13 cellular contexts compared by ENCODE assay signal in genomic region chr17:19303367-19303776, GRCh38. TPM values are rescaled to one million over a fixed set of nuclear protein-coding genes. Genes with fewer than 3 reads are reported as not detected.
DNase-seq lines count a peak whose midpoint lies in the region; ATAC-seq, FAIRE-seq and TF ChIP-seq lines count a peak whose summit lies in the region.
"Had no signal": no experiment of that assay in that cellular context is flagged by ENCODE, and none has a peak within 500 bp of the region (broad histone marks: within the 10 kb centered on the region; RNA-seq: fewer than 3 reads in every experiment).

No MANE protein-coding gene starts in this region.

- TF ChIP-seq CTCF in C4-2B (conservative IDR thresholded peaks at IDR 0.05) (no peak), pancreas (IDR thresholded peaks at IDR 0.05) (no peak)

- WGBS in pancreas, 2 donors = 87 to 95% methylated on average over 9 of the region's 9 CpGs

- H3K4me1 ChIP-seq in pancreas = peaks cover 0 to 4% (median 0%) of the 10 kb centered on the region in 3 donors

- no peaks in the 10 kb centered on the region for H3K9me3 ChIP-seq in pancreas

- no peak for FAIRE-seq in pancreas (lab: Jason Lieb, UNC)
- FAIRE-seq: small intestine had no signal

- H3K27ac ChIP-seq in C4-2B (0 out of 2 replicates have a peak overlapping the region, but pooled peaks have one; percentile 0), pancreas (no peak overlapping the region)
- H3K27ac ChIP-seq: brain microvascular endothelial cell had no signal

- H3K36me3 ChIP-seq in pancreas = no peaks in the 10 kb centered on the region
- H3K36me3 ChIP-seq: brain microvascular endothelial cell had no signal

- DNase-seq in MV-4-11 (lab: John Stamatoyannopoulos, UW) = peak; percentile 40
- DNase-seq in Right ventricle myocardium superior = no peak
- DNase-seq in pons (ENCODE audit: low spot score) = peak; percentile 20
- DNase-seq in pancreas = no peak
- no peak for DNase-seq in activated T-cell treated with anti-CD3 and anti-CD28 coated beads for 4 hours
- DNase-seq: activated CD4-positive, alpha-beta T cell treated with anti-CD3 and anti-CD28 coated beads, Interleukin-2, amount 50 U/mL, for 1 hour; DND-41; T-helper 17 cell had no signal

- H3K27me3 ChIP-seq in pancreas = no peaks in the 10 kb centered on the region
- H3K27me3 ChIP-seq: brain microvascular endothelial cell had no signal

- peak; percentile 5 for ATAC-seq in Right ventricle myocardium superior (ENCODE audit: poor library complexity)
- ATAC-seq in SK-N-SH treated with all-trans-retinoic acid at 6 μM for 48 hours = no peak
- no peak for ATAC-seq in HG02981 (IDR thresholded peaks at IDR 0.05; ENCODE audit: unreplicated experiment)
- no peak for ATAC-seq in pancreas
- ATAC-seq: T-helper 17 cell had no signal

- no peak overlapping the region for H3K4me3 ChIP-seq in pancreas

- intact Hi-C loops in Right ventricle myocardium superior (cut with DNase I) (no loop called here), pancreas (cut with DNase I) (no loop called here)

TF ChIP-seq in SK-N-SH treated with all-trans-retinoic acid at 6 μM for 48 hours, 23 proteins besides CTCF, POLR2A, EP300 and RAD21:
- TF ChIP-seq ZC3H10 (CRISPR knock-in tag; IDR thresholded peaks at IDR 0.05) (no peak), ZNF565 (CRISPR knock-in tag; conservative IDR thresholded peaks at IDR 0.05; ENCODE audit: low read depth) (no peak), ZFP30 (CRISPR knock-in tag; IDR thresholded peaks at IDR 0.05) (no peak), ZNF70 (CRISPR knock-in tag; IDR thresholded peaks at IDR 0.05) (no peak), ARNTL (CRISPR knock-in tag; IDR thresholded peaks at IDR 0.05; ENCODE audit: borderline replicate concordance, low read depth) (no peak), PPARA (CRISPR knock-in tag; IDR thresholded peaks at IDR 0.05; ENCODE audit: borderline replicate concordance) (no peak), SNAI2 (CRISPR knock-in tag; IDR thresholded peaks at IDR 0.05) (no peak)

RNA-seq across cellular contexts. Expression of gene B9D1, which starts 59.2 kb away (rescaled TPM):
- 6.8 TPM for total RNA-seq in Right ventricle myocardium superior
- total RNA-seq in pancreas = 10 to 100 TPM in 3 of 6 donors, 1 to 10 TPM in 3; 6.6 to 13.2 (median 10.6) TPM
- 10 to 100 TPM; 22.0 to 39.6 TPM for polyA plus RNA-seq in pancreas

Comparison
In these comparisons a context has a peak if more than half of its experiments do, and no peak if none do; other contexts are left out.
1. DNase-seq: peak in MV-4-11 (single experiment) and pons (single experiment); none in Right ventricle myocardium superior (single experiment), pancreas (0 of 6) and activated T-cell treated with anti-CD3 and anti-CD28 coated beads for 4 hours (single experiment).